ENCODE assay signal across 9 cellular contexts in genomic region chr20:17898548-17898994, GRCh38.
DNase-seq lines count a peak whose midpoint lies in the region; ATAC-seq and TF ChIP-seq lines count a peak whose summit lies in the region.
"Had no signal": no experiment of that assay in that cellular context is flagged by ENCODE, and none has a peak within 500 bp of the region (broad histone marks: within the 10 kb centered on the region; RNA-seq: fewer than 3 reads in every experiment).

No MANE protein-coding gene starts in this region.

- intact Hi-C loops in aorta (cut with DNase I) = loop anchor here (2.0 to 10.0 kb wide), 8 partner anchors 56 to 396 kb away; partner anchors contain the start of genes BFSP1 (in 1 of the 2) and RRBP1 (in 1 of the 2)

- no peaks in the 10 kb centered on the region for H3K9me3 ChIP-seq in aorta (ENCODE audit: control insufficient read depth, low read length)

- H3K4me1 ChIP-seq in aorta (ENCODE audit: control insufficient read depth in 1 of 2, insufficient read depth in 2 of 2, low read length in 2 of 2) = no peaks in the 10 kb centered on the region

- in situ Hi-C loops in SK-MEL-5 (cut with HindIII; ENCODE audit: low pct_unique_long_range_greater_than_20kb, low sequenced_read_pairs) = no loop called here

- H3K27me3 ChIP-seq in aorta (ENCODE audit: control insufficient read depth in 1 of 2, insufficient read depth in 2 of 2, low read length in 1 of 2) = no peaks in the 10 kb centered on the region

- no peak overlapping the region for H3K27ac ChIP-seq in aorta (ENCODE audit: low read depth in 1 of 2, low read length in 2 of 2)
- H3K27ac ChIP-seq: epithelial cell of prostate had no signal

- DNase-seq in ELF-1 (ENCODE audit: low read depth, low spot score) (peak; percentile 75), HuH-7 (ENCODE audit: low spot score) (peak; percentile 86), SK-MEL-5 (ENCODE audit: low read depth, low spot score) (peak; percentile 85), glutamatergic neuron (peak; percentile 64), progenitor cell of endocrine pancreas (ENCODE audit: low spot score, unreplicated experiment) (peak; percentile 54), aorta (peak; percentile 76 to 81)
- peak; percentile 77 for DNase-seq in activated naive CD4-positive, alpha-beta T cell treated with anti-CD3 and anti-CD28 coated beads, Interleukin-2, amount 10 ng/mL, durations not matched to agents 7 days and 5 days

- no peak overlapping the region for H3K4me3 Mint-ChIP-seq in activated naive CD4-positive, alpha-beta T cell treated with anti-CD3 and anti-CD28 coated beads, Interleukin-2, amount 10 ng/mL, durations not matched to agents 7 days and 5 days
- no peak overlapping the region for H3K4me3 Mint-ChIP-seq in glutamatergic neuron (ENCODE audit: unreplicated experiment)
- H3K4me3 Mint-ChIP-seq in progenitor cell of endocrine pancreas (ENCODE audit: low read depth) = no peak overlapping the region

- H3K4me1 Mint-ChIP-seq in activated naive CD4-positive, alpha-beta T cell treated with anti-CD3 and anti-CD28 coated beads, Interleukin-2, amount 10 ng/mL, durations not matched to agents 7 days and 5 days = peaks cover 13% of the 10 kb centered on the region
- H3K4me1 Mint-ChIP-seq in glutamatergic neuron (ENCODE audit: low read depth, unreplicated experiment) = peaks cover 11% of the 10 kb centered on the region
- H3K4me1 Mint-ChIP-seq in progenitor cell of endocrine pancreas (ENCODE audit: low read depth) = peaks cover 13% of the 10 kb centered on the region

- TF ChIP-seq CTCF in glutamatergic neuron (IDR thresholded peaks at IDR 0.05; ENCODE audit: partially characterized antibody, unreplicated experiment) (peak; percentile 93), progenitor cell of endocrine pancreas (IDR thresholded peaks at IDR 0.05; ENCODE audit: unreplicated experiment) (peak; percentile 92)

- H3K27ac Mint-ChIP-seq in activated naive CD4-positive, alpha-beta T cell treated with anti-CD3 and anti-CD28 coated beads, Interleukin-2, amount 10 ng/mL, durations not matched to agents 7 days and 5 days = no peak overlapping the region
- H3K27ac Mint-ChIP-seq in glutamatergic neuron (ENCODE audit: unreplicated experiment) (no peak overlapping the region), progenitor cell of endocrine pancreas (no peak overlapping the region)

- 53 to 55% methylated on average over 7 of the region's 7 CpGs for WGBS in aorta, 2 donors

- H3K36me3 Mint-ChIP-seq in activated naive CD4-positive, alpha-beta T cell treated with anti-CD3 and anti-CD28 coated beads, Interleukin-2, amount 10 ng/mL, durations not matched to agents 7 days and 5 days = no peaks in the 10 kb centered on the region
- H3K36me3 Mint-ChIP-seq in glutamatergic neuron (ENCODE audit: unreplicated experiment) = no peaks in the 10 kb centered on the region
- H3K36me3 Mint-ChIP-seq in progenitor cell of endocrine pancreas (ENCODE audit: insufficient read depth) = peaks cover 1% of the 10 kb centered on the region

- CTCF ChIA-PET in activated naive CD4-positive, alpha-beta T cell treated with anti-CD3 and anti-CD28 coated beads, Interleukin-2, amount 10 ng/mL, durations not matched to agents 7 days and 5 days (lab: Charles Lee) = interaction anchor here (0.7 to 3.3 kb wide), 14 partner anchors 10 to 1439 kb away, joined by 3 to 25 read pairs (median 4); partner anchors contain the start of gene RRBP1

- H3K4me3 ChIP-seq in aorta (ENCODE audit: low read length in 2 of 2) = no peak overlapping the region

- H3K36me3 ChIP-seq in aorta (ENCODE audit: control insufficient read depth in 1 of 2, insufficient read depth in 2 of 2, low read length in 1 of 2) = no peaks in the 10 kb centered on the region

- ATAC-seq in aorta (ENCODE audit: low FRiP score) (peak; percentile 81), HG02623 (IDR thresholded peaks at IDR 0.05; ENCODE audit: unreplicated experiment) (no peak)

- peaks cover 62% of the 10 kb centered on the region for H3K27me3 Mint-ChIP-seq in activated naive CD4-positive, alpha-beta T cell treated with anti-CD3 and anti-CD28 coated beads, Interleukin-2, amount 10 ng/mL, durations not matched to agents 7 days and 5 days
- H3K27me3 Mint-ChIP-seq in glutamatergic neuron (ENCODE audit: unreplicated experiment) (no peaks in the 10 kb centered on the region), progenitor cell of endocrine pancreas (peaks cover 18% of the 10 kb centered on the region)

- no peaks in the 10 kb centered on the region for H3K9me3 Mint-ChIP-seq in activated naive CD4-positive, alpha-beta T cell treated with anti-CD3 and anti-CD28 coated beads, Interleukin-2, amount 10 ng/mL, durations not matched to agents 7 days and 5 days
- peaks cover 5% of the 10 kb centered on the region for H3K9me3 Mint-ChIP-seq in glutamatergic neuron (ENCODE audit: unreplicated experiment)
- peaks cover 3% of the 10 kb centered on the region for H3K9me3 Mint-ChIP-seq in progenitor cell of endocrine pancreas (ENCODE audit: low read depth)
